9 cellular contexts compared by ENCODE assay signal in the genomic region with DNA sequence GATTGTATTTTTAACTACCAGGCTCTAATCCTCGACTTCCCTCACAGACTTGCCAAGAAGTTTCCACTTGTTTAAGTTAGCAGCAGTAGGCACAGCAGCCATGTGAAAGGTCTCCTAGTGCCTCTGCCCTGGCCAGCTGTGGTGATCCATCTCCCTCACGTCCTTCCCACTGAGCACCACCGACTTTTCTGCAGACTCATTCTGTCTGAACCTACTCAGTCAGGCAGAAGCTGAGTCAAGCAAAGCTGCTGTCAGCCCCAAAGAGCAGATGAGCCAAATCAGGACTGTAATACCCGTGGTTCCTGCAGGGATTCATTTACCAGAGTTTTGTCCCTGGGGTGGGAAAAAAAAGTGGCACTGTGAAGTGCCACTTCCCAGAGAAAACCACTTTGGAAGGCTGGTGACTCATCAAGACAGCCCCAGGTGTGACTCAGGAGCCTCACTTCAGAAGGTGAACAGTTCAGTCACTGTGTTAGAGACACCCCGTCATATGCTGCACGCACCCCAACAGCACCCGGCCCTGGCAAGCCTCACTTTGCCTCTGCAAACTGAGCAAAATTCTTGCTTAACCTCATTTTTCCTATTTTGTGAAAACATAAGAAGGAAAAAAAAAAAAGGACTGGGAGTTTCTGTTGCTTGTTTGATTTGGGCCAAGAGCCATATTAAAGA.
DNase-seq lines count a peak whose midpoint lies in the region; ATAC-seq, FAIRE-seq and TF ChIP-seq lines count a peak whose summit lies in the region.
"Had no signal": no experiment of that assay in that cellular context is flagged by ENCODE, and none has a peak within 500 bp of the region (broad histone marks: within the 10 kb centered on the region; RNA-seq: fewer than 3 reads in every experiment).

No MANE protein-coding gene starts in this region.

- dilution Hi-C loops in keratinocyte (cut with MboI; ENCODE audit: extremely low pct_ligation_motif_present, low sequenced_read_pairs) = no loop called here

- H3K27ac ChIP-seq in astrocyte (ENCODE audit: low read depth, low read length) = peak overlapping the region; percentile 93
- peak overlapping the region; percentile 97 for H3K27ac ChIP-seq in keratinocyte (ENCODE audit: control insufficient read depth, insufficient read depth, low read length)
- H3K27ac ChIP-seq: C4-2B had no signal

- no peak overlapping the region for H3K27ac Mint-ChIP-seq in activated CD4-positive, alpha-beta T cell treated with anti-CD3 and anti-CD28 coated beads, Interleukin-2, amount 10 ng/mL, durations not matched to agents 24 days and 14 days
- peak overlapping the region; percentile 95 for H3K27ac Mint-ChIP-seq in astrocyte (ENCODE audit: unreplicated experiment)
- H3K27ac Mint-ChIP-seq in type B pancreatic cell = peak overlapping the region; percentile 30
- no peak overlapping the region for H3K27ac Mint-ChIP-seq in stimulated activated naive CD8-positive, alpha-beta T cell treated with anti-CD3 and anti-CD28 coated beads, Interleukin-15, amount 100 ng/mL, for 72 hours

- H2AFZ ChIP-seq in astrocyte (ENCODE audit: low read depth, low read length) (no peak overlapping the region), keratinocyte (ENCODE audit: control insufficient read depth, low read length) (no peak overlapping the region)

- no peak for TF ChIP-seq CTCF in astrocyte (IDR thresholded peaks at IDR 0.05; ENCODE audit: insufficient read depth, low read depth, low read length)
- TF ChIP-seq CTCF in keratinocyte (optimal IDR thresholded peaks at IDR 0.05 in 1 of 3, IDR thresholded peaks at IDR 0.05 in 1 of 3, conservative IDR thresholded peaks at IDR 0.05 in 1 of 3; ENCODE audit: extremely low read depth in 1 of 3, insufficient read depth in 2 of 3, low read length in 3 of 3) = no peak
- TF ChIP-seq CTCF in type B pancreatic cell (conservative IDR thresholded peaks at IDR 0.05) = no peak

- H3K9me3 Mint-ChIP-seq in activated CD4-positive, alpha-beta T cell treated with anti-CD3 and anti-CD28 coated beads, Interleukin-2, amount 10 ng/mL, durations not matched to agents 24 days and 14 days = no peaks in the 10 kb centered on the region
- H3K9me3 Mint-ChIP-seq in astrocyte (ENCODE audit: unreplicated experiment) = no peaks in the 10 kb centered on the region
- no peaks in the 10 kb centered on the region for H3K9me3 Mint-ChIP-seq in type B pancreatic cell
- H3K9me3 Mint-ChIP-seq in stimulated activated naive CD8-positive, alpha-beta T cell treated with anti-CD3 and anti-CD28 coated beads, Interleukin-15, amount 100 ng/mL, for 72 hours = no peaks in the 10 kb centered on the region

- H3K79me2 ChIP-seq in astrocyte (ENCODE audit: insufficient read depth, low read length) (peaks cover 77% of the 10 kb centered on the region), keratinocyte (ENCODE audit: control insufficient read depth, insufficient read depth, low read length) (peaks cover 32% of the 10 kb centered on the region)

- peaks cover 25% of the 10 kb centered on the region for H3K27me3 Mint-ChIP-seq in activated CD4-positive, alpha-beta T cell treated with anti-CD3 and anti-CD28 coated beads, Interleukin-2, amount 10 ng/mL, durations not matched to agents 24 days and 14 days
- H3K27me3 Mint-ChIP-seq in astrocyte (ENCODE audit: low read depth, unreplicated experiment) = no peaks in the 10 kb centered on the region
- H3K27me3 Mint-ChIP-seq in type B pancreatic cell = no peaks in the 10 kb centered on the region
- peaks cover 32% of the 10 kb centered on the region for H3K27me3 Mint-ChIP-seq in stimulated activated naive CD8-positive, alpha-beta T cell treated with anti-CD3 and anti-CD28 coated beads, Interleukin-15, amount 100 ng/mL, for 72 hours

- H3K27me3 ChIP-seq in astrocyte (ENCODE audit: insufficient read depth, low read length) (no peaks in the 10 kb centered on the region), keratinocyte (ENCODE audit: control insufficient read depth, extremely low read depth, insufficient read depth, low read length) (no peaks in the 10 kb centered on the region)

- peak; percentile 73 for FAIRE-seq in astrocyte (lab: Jason Lieb, UNC)
- FAIRE-seq in keratinocyte (lab: Jason Lieb, UNC) = peak; percentile 76

- peak; percentile 10 for DNase-seq in activated CD4-positive, alpha-beta T cell treated with anti-CD3 and anti-CD28 coated beads for 48 hours
- no peak for DNase-seq in activated CD4-positive, alpha-beta T cell treated with anti-CD3 and anti-CD28 coated beads, Interleukin-2, amount 10 ng/mL, durations not matched to agents 24 days and 14 days
- DNase-seq in astrocyte (ENCODE audit: low read depth) (peak; percentile 91), keratinocyte (ENCODE audit: low read depth, low spot score) (peak; percentile 57), type B pancreatic cell (ENCODE audit: extremely low spot score, unreplicated experiment) (no peak), MV-4-11 (lab: John Stamatoyannopoulos, UW) (no peak)
- DNase-seq in stimulated activated naive CD8-positive, alpha-beta T cell treated with anti-CD3 and anti-CD28 coated beads, Interleukin-15, amount 100 ng/mL, for 72 hours = no peak

- H4K20me1 ChIP-seq in astrocyte (ENCODE audit: insufficient read depth, low read length) = peaks cover 5% of the 10 kb centered on the region
- no peaks in the 10 kb centered on the region for H4K20me1 ChIP-seq in keratinocyte (ENCODE audit: control insufficient read depth, extremely low read depth, insufficient read depth, low read length)

- intact Hi-C loops in activated CD4-positive, alpha-beta T cell treated with anti-CD3 and anti-CD28 coated beads, Interleukin-2, amount 10 ng/mL, durations not matched to agents 24 days and 14 days (cut with micrococcal nuclease) = no loop called here

- H3K4me1 ChIP-seq in astrocyte (ENCODE audit: insufficient read depth, low read length) (peaks cover 72% of the 10 kb centered on the region), keratinocyte (ENCODE audit: control insufficient read depth, extremely low read depth, insufficient read depth, low read length) (peaks cover 96% of the 10 kb centered on the region)

- no peak overlapping the region for H3K4me3 ChIP-seq in astrocyte (ENCODE audit: insufficient read depth, low read depth, low read length)
- peak overlapping the region in 2 of 3 experiments; percentile 21 to 67 for H3K4me3 ChIP-seq in keratinocyte (ENCODE audit: control insufficient read depth in 2 of 3, extremely low read depth in 1 of 3, insufficient read depth in 2 of 3, low read depth in 1 of 3, low read length in 3 of 3)

- H3K4me1 Mint-ChIP-seq in activated CD4-positive, alpha-beta T cell treated with anti-CD3 and anti-CD28 coated beads, Interleukin-2, amount 10 ng/mL, durations not matched to agents 24 days and 14 days = peaks cover 23% of the 10 kb centered on the region
- peaks cover 74% of the 10 kb centered on the region for H3K4me1 Mint-ChIP-seq in astrocyte (ENCODE audit: low read depth, unreplicated experiment)
- H3K4me1 Mint-ChIP-seq in type B pancreatic cell (ENCODE audit: unreplicated experiment) = peaks cover 49% of the 10 kb centered on the region
- H3K4me1 Mint-ChIP-seq in stimulated activated naive CD8-positive, alpha-beta T cell treated with anti-CD3 and anti-CD28 coated beads, Interleukin-15, amount 100 ng/mL, for 72 hours = peaks cover 9% of the 10 kb centered on the region

- no peak for ATAC-seq in GM21515 (IDR thresholded peaks at IDR 0.05; ENCODE audit: unreplicated experiment)
- no peak for ATAC-seq in stimulated activated naive CD8-positive, alpha-beta T cell treated with anti-CD3 and anti-CD28 coated beads, Interleukin-15, amount 100 ng/mL, for 72 hours

- H3K4me3 Mint-ChIP-seq in activated CD4-positive, alpha-beta T cell treated with anti-CD3 and anti-CD28 coated beads, Interleukin-2, amount 10 ng/mL, durations not matched to agents 24 days and 14 days = no peak overlapping the region
- H3K4me3 Mint-ChIP-seq in astrocyte (ENCODE audit: unreplicated experiment) = peak overlapping the region; percentile 60
- peak overlapping the region; percentile 25 for H3K4me3 Mint-ChIP-seq in type B pancreatic cell
- no peak overlapping the region for H3K4me3 Mint-ChIP-seq in stimulated activated naive CD8-positive, alpha-beta T cell treated with anti-CD3 and anti-CD28 coated beads, Interleukin-15, amount 100 ng/mL, for 72 hours

- no peaks in the 10 kb centered on the region for H3K36me3 Mint-ChIP-seq in activated CD4-positive, alpha-beta T cell treated with anti-CD3 and anti-CD28 coated beads, Interleukin-2, amount 10 ng/mL, durations not matched to agents 24 days and 14 days (ENCODE audit: low read depth)
- no peaks in the 10 kb centered on the region for H3K36me3 Mint-ChIP-seq in astrocyte (ENCODE audit: low read depth, unreplicated experiment)
- peaks cover 5% of the 10 kb centered on the region for H3K36me3 Mint-ChIP-seq in type B pancreatic cell

- H3K9ac ChIP-seq in astrocyte (ENCODE audit: low read length) (peak overlapping the region; percentile 70), keratinocyte (ENCODE audit: control insufficient read depth, extremely low read depth, insufficient read depth, low read length) (peak overlapping the region; percentile 82)

- no peaks in the 10 kb centered on the region for H3K9me1 ChIP-seq in keratinocyte (ENCODE audit: control insufficient read depth, extremely low read depth, insufficient read depth, low read length)

- H3K36me3 ChIP-seq in astrocyte (ENCODE audit: insufficient read depth, low read length) (no peaks in the 10 kb centered on the region), keratinocyte (ENCODE audit: control insufficient read depth in 2 of 2, extremely low read depth in 1 of 2, insufficient read depth in 2 of 2, low read length in 2 of 2) (no peaks in the 10 kb centered on the region)

- peak overlapping the region; percentile 76 for H3K4me2 ChIP-seq in astrocyte (ENCODE audit: low read length)
- peak overlapping the region; percentile 88 for H3K4me2 ChIP-seq in keratinocyte (ENCODE audit: control insufficient read depth, extremely low read depth, insufficient read depth, low read depth, low read length)

- H3K9me3 ChIP-seq in astrocyte (ENCODE audit: insufficient read depth, low read depth, low read length) (no peaks in the 10 kb centered on the region), keratinocyte (ENCODE audit: control insufficient read depth, low read depth, low read length) (no peaks in the 10 kb centered on the region)

Comparison
In these comparisons a context has a peak if more than half of its experiments do, and no peak if none do; other contexts are left out.
1. DNase-seq: peak in activated CD4-positive, alpha-beta T cell treated with anti-CD3 and anti-CD28 coated beads for 48 hours (single experiment), astrocyte (single experiment) and keratinocyte (single experiment); none in activated CD4-positive, alpha-beta T cell treated with anti-CD3 and anti-CD28 coated beads, Interleukin-2, amount 10 ng/mL, durations not matched to agents 24 days and 14 days (single experiment), type B pancreatic cell (single experiment), MV-4-11 (single experiment) and stimulated activated naive CD8-positive, alpha-beta T cell treated with anti-CD3 and anti-CD28 coated beads, Interleukin-15, amount 100 ng/mL, for 72 hours (0 of 2).
2. H3K27ac Mint-ChIP-seq: peak in astrocyte (single experiment) and type B pancreatic cell (single experiment); none in activated CD4-positive, alpha-beta T cell treated with anti-CD3 and anti-CD28 coated beads, Interleukin-2, amount 10 ng/mL, durations not matched to agents 24 days and 14 days (single experiment) and stimulated activated naive CD8-positive, alpha-beta T cell treated with anti-CD3 and anti-CD28 coated beads, Interleukin-15, amount 100 ng/mL, for 72 hours (0 of 2).
3. H3K4me3 Mint-ChIP-seq: peak in astrocyte (single experiment) and type B pancreatic cell (single experiment); none in activated CD4-positive, alpha-beta T cell treated with anti-CD3 and anti-CD28 coated beads, Interleukin-2, amount 10 ng/mL, durations not matched to agents 24 days and 14 days (single experiment) and stimulated activated naive CD8-positive, alpha-beta T cell treated with anti-CD3 and anti-CD28 coated beads, Interleukin-15, amount 100 ng/mL, for 72 hours (0 of 2).